Comparison of ENCODE assay signal across 8 cellular contexts in genomic region chrX:13742397-13743176, GRCh38. TPM values are rescaled to one million over a fixed set of nuclear protein-coding genes. Genes with fewer than 3 reads are reported as not detected.
A peak's percentile ranks its signal among the peaks of the same experiment; 100 is the strongest.
DNase-seq lines count a peak whose midpoint lies in the region; ATAC-seq and TF ChIP-seq lines count a peak whose summit lies in the region.

No MANE protein-coding gene starts in this region.

- no peak overlapping the region for H3K4me3 ChIP-seq in DND-41 (ENCODE audit: low read depth in 1 of 2, low read length in 2 of 2)
- H3K4me3 ChIP-seq in adrenal gland: no peak overlapping the region

- H3K27me3 ChIP-seq in DND-41 (ENCODE audit: insufficient read depth, low read length, poor library complexity): no peaks in the 10 kb centered on the region
- no peaks in the 10 kb centered on the region for H3K27me3 ChIP-seq in adrenal gland

- peaks cover 25% of the 10 kb centered on the region for H3K36me3 ChIP-seq in DND-41 (ENCODE audit: insufficient read depth, low read length)
- peaks cover 0 to 8% of the 10 kb centered on the region in 2 donors for H3K36me3 ChIP-seq in adrenal gland (replicated peaks in 1 of 2)

- peak overlapping the region; percentile 77 for H3K27ac Mint-ChIP-seq in activated naive CD8-positive, alpha-beta T cell
- H3K27ac Mint-ChIP-seq in glutamatergic neuron (ENCODE audit: unreplicated experiment): no peak overlapping the region

- H3K9me3 ChIP-seq in DND-41 (ENCODE audit: insufficient read depth, low read length, severe bottlenecking): no peaks in the 10 kb centered on the region
- no peaks in the 10 kb centered on the region for H3K9me3 ChIP-seq in adrenal gland (replicated peaks in 1 of 3)

- no peaks in the 10 kb centered on the region for H3K79me2 ChIP-seq in DND-41 (ENCODE audit: insufficient read depth, low read length)

- H3K9ac ChIP-seq in DND-41 (ENCODE audit: low read depth, low read length): no peak overlapping the region

- H3K4me2 ChIP-seq in DND-41 (ENCODE audit: insufficient read depth, low read length): no peak overlapping the region

- H3K4me1 ChIP-seq in DND-41 (ENCODE audit: insufficient read depth, low read length) (no peaks in the 10 kb centered on the region), adrenal gland (replicated peaks in 1 of 2) (no peaks in the 10 kb centered on the region)

- TF ChIP-seq POLR2A in adrenal gland (IDR thresholded peaks at IDR 0.05): no peak

- H3K9me3 Mint-ChIP-seq in activated naive CD8-positive, alpha-beta T cell (ENCODE audit: low read depth): no peaks in the 10 kb centered on the region
- H3K9me3 Mint-ChIP-seq in glutamatergic neuron (ENCODE audit: unreplicated experiment): no peaks in the 10 kb centered on the region

- no peak overlapping the region for H3K27ac ChIP-seq in DND-41 (ENCODE audit: low read length)
- peak overlapping the region in 1 of 5 donors; percentile 8 for H3K27ac ChIP-seq in adrenal gland

- 72 to 87% (median 82%) methylated on average over 7 to 13 of the region's 13 CpGs for WGBS in adrenal gland, 4 donors

- ATAC-seq in DND-41 (ENCODE audit: insufficient read depth, low read depth) (peak; percentile 19; the same call in 1 of the 3 replicates), GM21447 (IDR thresholded peaks at IDR 0.05; ENCODE audit: unreplicated experiment) (peak; percentile 91), HG03575 (IDR thresholded peaks at IDR 0.05; ENCODE audit: extremely low read depth, insufficient number of reproducible peaks, low FRiP score, unreplicated experiment) (peak; percentile 75)

- no peaks in the 10 kb centered on the region for H3K36me3 Mint-ChIP-seq in activated naive CD8-positive, alpha-beta T cell
- no peaks in the 10 kb centered on the region for H3K36me3 Mint-ChIP-seq in glutamatergic neuron (ENCODE audit: unreplicated experiment)

- no peaks in the 10 kb centered on the region for H3K27me3 Mint-ChIP-seq in activated naive CD8-positive, alpha-beta T cell
- H3K27me3 Mint-ChIP-seq in glutamatergic neuron (ENCODE audit: unreplicated experiment): no peaks in the 10 kb centered on the region

- peaks cover 25% of the 10 kb centered on the region for H3K4me1 Mint-ChIP-seq in activated naive CD8-positive, alpha-beta T cell (ENCODE audit: low read depth)
- no peaks in the 10 kb centered on the region for H3K4me1 Mint-ChIP-seq in glutamatergic neuron (ENCODE audit: low read depth, unreplicated experiment)

- TF ChIP-seq CTCF in DND-41 (IDR thresholded peaks at IDR 0.05; ENCODE audit: borderline replicate concordance, extremely low read depth, low read length, poor library complexity, severe bottlenecking): no peak
- no peak for TF ChIP-seq CTCF in adrenal gland (IDR thresholded peaks at IDR 0.05)
- no peak for TF ChIP-seq CTCF in glutamatergic neuron (IDR thresholded peaks at IDR 0.05; ENCODE audit: partially characterized antibody, unreplicated experiment)

- intact Hi-C loops in adrenal gland (cut with DNase I): no loop called here

- DNase-seq in DND-41 (no peak), NCI-H446 treated with DMSO at 0.1 percent for 48 hours (lab: John Stamatoyannopoulos, UW) (no peak), adrenal gland (no peak), glutamatergic neuron (no peak)
- peak; percentile 28 to 56 for DNase-seq in stimulated activated CD4-positive, alpha-beta T cell treated with anti-CD3 and anti-CD28 coated beads, Interleukin-2, amount 100 ng/mL, for 24 hours

- no peaks in the 10 kb centered on the region for H4K20me1 ChIP-seq in DND-41 (ENCODE audit: insufficient read depth, low read length)

- H3K4me3 Mint-ChIP-seq in activated naive CD8-positive, alpha-beta T cell: peak overlapping the region; percentile 38
- no peak overlapping the region for H3K4me3 Mint-ChIP-seq in glutamatergic neuron (ENCODE audit: unreplicated experiment)

- H2AFZ ChIP-seq in DND-41 (ENCODE audit: low read depth, low read length): no peak overlapping the region

RNA-seq across cellular contexts. Expression of gene OFD1, which starts 8.0 kb away (rescaled TPM):
- 10 to 100 TPM in 6 of 8 donors, 1 to 10 TPM in 2; 5.6 to 21.0 (median 14.1) TPM for total RNA-seq in adrenal gland
- 100 to 1,000 TPM in 1 of 3 donors, 10 to 100 TPM in 2; 11.8 to 129 (median 65.6) TPM for polyA plus RNA-seq in adrenal gland
- total RNA-seq in glutamatergic neuron (ENCODE audit: unreplicated experiment): 28.5 TPM

RNA-seq across cellular contexts. Expression of gene TRAPPC2, which starts 8.2 kb away (rescaled TPM):
- total RNA-seq in adrenal gland (10 to 100 TPM in 7 of 8 donors, 1 to 10 TPM in 1; 8.8 to 20.5 (median 12.6) TPM), glutamatergic neuron (ENCODE audit: unreplicated experiment) (25.8 TPM)
- polyA plus RNA-seq in adrenal gland: 1 to 10 TPM; 4.3 to 6.8 (median 6.2) TPM

RNA-seq across cellular contexts. Expression of gene RAB9A, which starts 53.7 kb away (rescaled TPM):
- total RNA-seq in adrenal gland: 100 to 1,000 TPM in 1 of 8 donors, 10 to 100 TPM in 7; 49.1 to 153 (median 66.9) TPM
- polyA plus RNA-seq in adrenal gland: 10 to 100 TPM; 23.8 to 75.1 (median 28.2) TPM
- total RNA-seq in glutamatergic neuron (ENCODE audit: unreplicated experiment): 14.2 TPM

Comparison
In these comparisons a context has a peak if more than half of its experiments do, and no peak if none do; other contexts are left out.
1. ATAC-seq: peak in every context shown above with its lines; median percentile 91 in GM21447; 75 in HG03575; 19 in DND-41.
2. DNase-seq: peak in stimulated activated CD4-positive, alpha-beta T cell treated with anti-CD3 and anti-CD28 coated beads, Interleukin-2, amount 100 ng/mL, for 24 hours (2 of 2); none in DND-41 (single experiment), NCI-H446 treated with DMSO at 0.1 percent for 48 hours (single experiment), adrenal gland (0 of 7) and glutamatergic neuron (single experiment).